1 cellular context compared by ENCODE assay signal in genomic region chr14:100900837-100901390, GRCh38.
TF ChIP-seq lines count a peak whose summit lies in the region.

No MANE protein-coding gene starts in this region.

TF ChIP-seq in K562, 482 proteins besides CTCF, POLR2A, EP300 and RAD21 (continued from another document):
- 0 out of 2 replicates have a peak, but pooled peaks have one; percentile 42 for TF ChIP-seq CC2D1A (IDR thresholded peaks at IDR 0.05)
- no peak for TF ChIP-seq HOMEZ (CRISPR knock-in tag; IDR thresholded peaks at IDR 0.05)
- TF ChIP-seq, protein P1, sequence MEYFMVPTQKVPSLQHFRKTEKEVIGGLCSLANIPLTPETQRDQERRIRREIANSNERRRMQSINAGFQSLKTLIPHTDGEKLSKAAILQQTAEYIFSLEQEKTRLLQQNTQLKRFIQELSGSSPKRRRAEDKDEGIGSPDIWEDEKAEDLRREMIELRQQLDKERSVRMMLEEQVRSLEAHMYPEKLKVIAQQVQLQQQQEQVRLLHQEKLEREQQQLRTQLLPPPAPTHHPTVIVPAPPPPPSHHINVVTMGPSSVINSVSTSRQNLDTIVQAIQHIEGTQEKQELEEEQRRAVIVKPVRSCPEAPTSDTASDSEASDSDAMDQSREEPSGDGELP (CRISPR knock-in tag; IDR thresholded peaks at IDR 0.05; ENCODE audit: borderline replicate concordance), result peak; percentile 54; the same call in 1 of the 2 replicates
- no peak for TF ChIP-seq RBFOX2 (IDR thresholded peaks at IDR 0.05; ENCODE audit: low read depth, low read length)
- TF ChIP-seq STAG1 (CRISPR knock-in tag; IDR thresholded peaks at IDR 0.05; ENCODE audit: borderline replicate concordance), result peak; percentile 80; the same call in 1 of the 2 replicates
- no peak for TF ChIP-seq CREM (IDR thresholded peaks at IDR 0.05; ENCODE audit: low read depth)
- TF ChIP-seq TEAD4 (IDR thresholded peaks at IDR 0.05; ENCODE audit: low read length), result no peak
- 0 out of 2 replicates have a peak, but pooled peaks have one; percentile 32 for TF ChIP-seq TEAD4 (CRISPR knock-in tag; IDR thresholded peaks at IDR 0.05; ENCODE audit: borderline replicate concordance)
- peak; percentile 47 for TF ChIP-seq BRD9 (IDR thresholded peaks at IDR 0.05; ENCODE audit: low read depth, partially characterized antibody)
- TF ChIP-seq, protein P2, sequence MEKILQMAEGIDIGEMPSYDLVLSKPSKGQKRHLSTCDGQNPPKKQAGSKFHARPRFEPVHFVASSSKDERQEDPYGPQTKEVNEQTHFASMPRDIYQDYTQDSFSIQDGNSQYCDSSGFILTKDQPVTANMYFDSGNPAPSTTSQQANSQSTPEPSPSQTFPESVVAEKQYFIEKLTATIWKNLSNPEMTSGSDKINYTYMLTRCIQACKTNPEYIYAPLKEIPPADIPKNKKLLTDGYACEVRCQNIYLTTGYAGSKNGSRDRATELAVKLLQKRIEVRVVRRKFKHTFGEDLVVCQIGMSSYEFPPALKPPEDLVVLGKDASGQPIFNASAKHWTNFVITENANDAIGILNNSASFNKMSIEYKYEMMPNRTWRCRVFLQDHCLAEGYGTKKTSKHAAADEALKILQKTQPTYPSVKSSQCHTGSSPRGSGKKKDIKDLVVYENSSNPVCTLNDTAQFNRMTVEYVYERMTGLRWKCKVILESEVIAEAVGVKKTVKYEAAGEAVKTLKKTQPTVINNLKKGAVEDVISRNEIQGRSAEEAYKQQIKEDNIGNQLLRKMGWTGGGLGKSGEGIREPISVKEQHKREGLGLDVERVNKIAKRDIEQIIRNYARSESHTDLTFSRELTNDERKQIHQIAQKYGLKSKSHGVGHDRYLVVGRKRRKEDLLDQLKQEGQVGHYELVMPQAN (IDR thresholded peaks at IDR 0.05; ENCODE audit: borderline replicate concordance), result no peak
- TF ChIP-seq SMC3 (conservative IDR thresholded peaks at IDR 0.05; ENCODE audit: insufficient read depth, low read depth, low read length), result peak; percentile 82
- TF ChIP-seq, protein P3, sequence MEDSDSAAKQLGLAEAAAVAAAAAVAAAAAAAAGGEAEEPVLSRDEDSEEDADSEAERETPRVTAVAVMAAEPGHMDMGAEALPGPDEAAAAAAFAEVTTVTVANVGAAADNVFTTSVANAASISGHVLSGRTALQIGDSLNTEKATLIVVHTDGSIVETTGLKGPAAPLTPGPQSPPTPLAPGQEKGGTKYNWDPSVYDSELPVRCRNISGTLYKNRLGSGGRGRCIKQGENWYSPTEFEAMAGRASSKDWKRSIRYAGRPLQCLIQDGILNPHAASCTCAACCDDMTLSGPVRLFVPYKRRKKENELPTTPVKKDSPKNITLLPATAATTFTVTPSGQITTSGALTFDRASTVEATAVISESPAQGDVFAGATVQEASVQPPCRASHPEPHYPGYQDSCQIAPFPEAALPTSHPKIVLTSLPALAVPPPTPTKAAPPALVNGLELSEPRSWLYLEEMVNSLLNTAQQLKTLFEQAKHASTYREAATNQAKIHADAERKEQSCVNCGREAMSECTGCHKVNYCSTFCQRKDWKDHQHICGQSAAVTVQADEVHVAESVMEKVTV (CRISPR knock-in tag; IDR thresholded peaks at IDR 0.05), result peak; percentile 83
- TF ChIP-seq HDGF (IDR thresholded peaks at IDR 0.05), result no peak
- TF ChIP-seq ZBTB49 (CRISPR knock-in tag; IDR thresholded peaks at IDR 0.05; ENCODE audit: borderline replicate concordance), result no peak
- TF ChIP-seq TSC22D4 (tag; IDR thresholded peaks at IDR 0.05), result no peak
- no peak for TF ChIP-seq PHB (CRISPR knock-in tag; IDR thresholded peaks at IDR 0.05)
- no peak for TF ChIP-seq MAFG (tag; conservative IDR thresholded peaks at IDR 0.05)
- 0 out of 2 replicates have a peak, but pooled peaks have one; percentile 26 for TF ChIP-seq SP1 (CRISPR knock-in tag; IDR thresholded peaks at IDR 0.05)
- TF ChIP-seq MTF1 (CRISPR knock-in tag; IDR thresholded peaks at IDR 0.05; ENCODE audit: borderline replicate concordance), result no peak
- TF ChIP-seq, protein P4, sequence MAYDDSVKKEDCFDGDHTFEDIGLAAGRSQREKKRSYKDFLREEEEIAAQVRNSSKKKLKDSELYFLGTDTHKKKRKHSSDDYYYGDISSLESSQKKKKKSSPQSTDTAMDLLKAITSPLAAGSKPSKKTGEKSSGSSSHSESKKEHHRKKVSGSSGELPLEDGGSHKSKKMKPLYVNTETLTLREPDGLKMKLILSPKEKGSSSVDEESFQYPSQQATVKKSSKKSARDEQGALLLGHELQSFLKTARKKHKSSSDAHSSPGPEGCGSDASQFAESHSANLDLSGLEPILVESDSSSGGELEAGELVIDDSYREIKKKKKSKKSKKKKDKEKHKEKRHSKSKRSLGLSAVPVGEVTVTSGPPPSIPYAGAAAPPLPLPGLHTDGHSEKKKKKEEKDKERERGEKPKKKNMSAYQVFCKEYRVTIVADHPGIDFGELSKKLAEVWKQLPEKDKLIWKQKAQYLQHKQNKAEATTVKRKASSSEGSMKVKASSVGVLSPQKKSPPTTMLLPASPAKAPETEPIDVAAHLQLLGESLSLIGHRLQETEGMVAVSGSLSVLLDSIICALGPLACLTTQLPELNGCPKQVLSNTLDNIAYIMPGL (CRISPR knock-in tag; IDR thresholded peaks at IDR 0.05), result no peak
- peak; percentile 81 for TF ChIP-seq MAX (CRISPR knock-in tag; IDR thresholded peaks at IDR 0.05)
- TF ChIP-seq, protein P5, sequence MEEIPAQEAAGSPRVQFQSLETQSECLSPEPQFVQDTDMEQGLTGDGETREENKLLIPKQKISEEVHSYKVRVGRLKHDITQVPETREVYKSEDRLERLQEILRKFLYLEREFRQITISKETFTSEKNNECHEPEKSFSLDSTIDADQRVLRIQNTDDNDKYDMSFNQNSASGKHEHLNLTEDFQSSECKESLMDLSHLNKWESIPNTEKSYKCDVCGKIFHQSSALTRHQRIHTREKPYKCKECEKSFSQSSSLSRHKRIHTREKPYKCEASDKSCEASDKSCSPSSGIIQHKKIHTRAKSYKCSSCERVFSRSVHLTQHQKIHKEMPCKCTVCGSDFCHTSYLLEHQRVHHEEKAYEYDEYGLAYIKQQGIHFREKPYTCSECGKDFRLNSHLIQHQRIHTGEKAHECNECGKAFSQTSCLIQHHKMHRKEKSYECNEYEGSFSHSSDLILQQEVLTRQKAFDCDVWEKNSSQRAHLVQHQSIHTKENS (CRISPR knock-in tag; IDR thresholded peaks at IDR 0.05), result no peak
- TF ChIP-seq ZNF24 (IDR thresholded peaks at IDR 0.05), result 0 out of 2 replicates have a peak, but pooled peaks have one; percentile 18
- no peak for TF ChIP-seq RHOXF2B (CRISPR knock-in tag; conservative IDR thresholded peaks at IDR 0.05)
- TF ChIP-seq SMARCA5 (IDR thresholded peaks at IDR 0.05), result no peak
- peak in 1 of 2 experiments; percentile 69; a peak in 1 of 4 replicates for TF ChIP-seq FOXA3 (CRISPR knock-in tag; conservative IDR thresholded peaks at IDR 0.05 in 1 of 2, IDR thresholded peaks at IDR 0.05 in 1 of 2)
- TF ChIP-seq MCM5 (IDR thresholded peaks at IDR 0.05; ENCODE audit: low read depth), result no peak
- TF ChIP-seq, protein P6, sequence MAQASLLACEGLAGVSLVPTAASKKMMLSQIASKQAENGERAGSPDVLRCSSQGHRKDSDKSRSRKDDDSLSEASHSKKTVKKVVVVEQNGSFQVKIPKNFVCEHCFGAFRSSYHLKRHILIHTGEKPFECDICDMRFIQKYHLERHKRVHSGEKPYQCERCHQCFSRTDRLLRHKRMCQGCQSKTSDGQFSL (CRISPR knock-in tag; IDR thresholded peaks at IDR 0.05), result peak; percentile 83
- TF ChIP-seq, protein P6 (tag; IDR thresholded peaks at IDR 0.05), result no peak
- TF ChIP-seq SMARCB1 (IDR thresholded peaks at IDR 0.05; ENCODE audit: insufficient read length, low read depth), result no peak
- TF ChIP-seq, protein P7, sequence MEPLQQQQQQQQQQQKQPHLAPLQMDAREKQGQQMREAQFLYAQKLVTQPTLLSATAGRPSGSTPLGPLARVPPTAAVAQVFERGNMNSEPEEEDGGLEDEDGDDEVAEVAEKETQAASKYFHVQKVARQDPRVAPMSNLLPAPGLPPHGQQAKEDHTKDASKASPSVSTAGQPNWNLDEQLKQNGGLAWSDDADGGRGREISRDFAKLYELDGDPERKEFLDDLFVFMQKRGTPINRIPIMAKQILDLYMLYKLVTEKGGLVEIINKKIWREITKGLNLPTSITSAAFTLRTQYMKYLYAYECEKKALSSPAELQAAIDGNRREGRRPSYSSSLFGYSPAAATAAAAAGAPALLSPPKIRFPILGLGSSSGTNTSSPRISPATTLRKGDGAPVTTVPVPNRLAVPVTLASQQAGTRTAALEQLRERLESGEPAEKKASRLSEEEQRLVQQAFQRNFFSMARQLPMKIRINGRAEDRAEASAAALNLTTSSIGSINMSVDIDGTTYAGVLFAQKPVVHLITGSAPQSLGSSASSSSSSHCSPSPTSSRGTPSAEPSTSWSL (CRISPR knock-in tag; IDR thresholded peaks at IDR 0.05; ENCODE audit: borderline replicate concordance), result no peak
- TF ChIP-seq ZNF57 (CRISPR knock-in tag; IDR thresholded peaks at IDR 0.05), result no peak
- 0 out of 4 replicates have a peak, but pooled peaks of 1 of the 2 experiments have one; percentile 24 for TF ChIP-seq NRF1 (conservative IDR thresholded peaks at IDR 0.05 in 1 of 2, IDR thresholded peaks at IDR 0.05 in 1 of 2)
